8 cellular contexts compared by ENCODE assay signal in the genomic region with DNA sequence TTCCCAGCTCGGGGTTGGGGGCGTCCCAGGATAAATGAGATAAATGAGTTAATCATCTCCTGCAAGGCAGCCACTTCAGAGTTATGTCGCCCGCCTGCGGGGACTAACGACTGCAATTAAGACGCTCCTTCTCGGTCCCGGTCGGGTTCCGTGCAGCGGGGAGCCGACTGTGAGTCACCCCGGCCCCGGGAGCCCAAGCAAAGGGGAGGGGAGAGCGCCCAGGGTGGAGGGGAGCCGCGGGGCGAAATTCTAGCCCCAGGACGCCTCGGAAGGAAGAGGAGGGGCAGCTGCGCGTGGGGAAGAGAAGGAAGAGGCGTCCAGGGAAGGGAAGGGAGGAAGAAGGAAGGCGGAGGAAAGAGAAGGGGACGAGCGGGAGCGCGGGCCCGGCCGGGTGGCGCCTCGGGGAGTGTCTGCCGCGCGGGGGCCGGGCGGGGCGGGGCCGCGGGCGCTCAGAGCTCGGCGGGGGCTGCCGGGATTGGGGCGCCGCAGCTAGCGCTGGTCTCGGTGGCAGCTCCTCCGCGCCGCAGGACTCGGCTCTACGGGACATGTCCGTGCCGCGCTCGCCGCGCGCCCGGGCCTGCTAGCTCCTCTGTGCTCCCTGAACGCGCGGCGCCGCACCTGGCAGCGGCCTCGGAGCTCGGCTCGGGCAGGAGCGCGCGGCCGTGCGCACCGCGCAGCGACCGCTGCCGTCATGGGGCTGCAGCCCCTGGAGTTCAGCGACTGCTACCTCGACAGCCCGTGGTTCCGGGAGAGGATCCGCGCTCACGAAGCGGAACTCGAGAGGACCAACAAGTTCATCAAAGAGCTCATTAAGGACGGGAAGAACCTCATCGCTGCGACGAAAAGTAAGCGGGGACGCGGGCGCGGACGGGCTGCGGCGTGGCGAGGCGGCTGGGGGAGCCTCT. TPM values are rescaled to one million over a fixed set of nuclear protein-coding genes. Genes with fewer than 3 reads are reported as not detected.
DNase-seq lines count a peak whose midpoint lies in the region; ATAC-seq and TF ChIP-seq lines count a peak whose summit lies in the region.

A gene with protein sequence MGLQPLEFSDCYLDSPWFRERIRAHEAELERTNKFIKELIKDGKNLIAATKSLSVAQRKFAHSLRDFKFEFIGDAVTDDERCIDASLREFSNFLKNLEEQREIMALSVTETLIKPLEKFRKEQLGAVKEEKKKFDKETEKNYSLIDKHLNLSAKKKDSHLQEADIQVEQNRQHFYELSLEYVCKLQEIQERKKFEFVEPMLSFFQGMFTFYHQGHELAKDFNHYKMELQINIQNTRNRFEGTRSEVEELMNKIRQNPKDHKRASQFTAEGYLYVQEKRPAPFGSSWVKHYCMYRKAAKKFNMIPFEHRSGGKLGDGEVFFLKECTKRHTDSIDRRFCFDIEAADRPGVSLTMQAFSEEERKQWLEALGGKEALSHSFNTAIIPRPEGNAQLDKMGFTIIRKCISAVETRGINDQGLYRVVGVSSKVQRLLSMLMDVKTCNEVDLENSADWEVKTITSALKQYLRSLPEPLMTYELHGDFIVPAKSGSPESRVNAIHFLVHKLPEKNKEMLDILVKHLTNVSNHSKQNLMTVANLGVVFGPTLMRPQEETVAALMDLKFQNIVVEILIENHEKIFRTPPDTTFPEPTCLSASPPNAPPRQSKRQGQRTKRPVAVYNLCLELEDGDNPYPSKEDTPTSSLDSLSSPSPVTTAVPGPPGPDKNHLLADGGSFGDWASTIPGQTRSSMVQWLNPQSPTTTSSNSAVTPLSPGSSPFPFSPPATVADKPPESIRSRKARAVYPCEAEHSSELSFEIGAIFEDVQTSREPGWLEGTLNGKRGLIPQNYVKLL (plus strand): TSS at position 478 of the 905 bp plus-strand sequence. CDS start 214 bp downstream, at position 692.

- CTCF ChIA-PET in CD4-positive, alpha-beta T cell (lab: Charles Lee), result interaction anchor here (1.0 to 2.9 kb wide), 3 partner anchors 10 to 135 kb away, joined by 3 to 16 read pairs (median 4); a partner anchor contains a TSS

- peak; percentile 63 for ATAC-seq in CD4-positive, alpha-beta T cell (ENCODE audit: poor library complexity)
- ATAC-seq in GM19372 (IDR thresholded peaks at IDR 0.05; ENCODE audit: low read depth, unreplicated experiment) (peak; percentile 58), HG03469 (IDR thresholded peaks at IDR 0.05; ENCODE audit: unreplicated experiment) (peak; percentile 32), SK-N-SH treated with all-trans-retinoic acid at 6 μM for 48 hours (peak; percentile 74), Right ventricle myocardium inferior (peak; percentile 82)

- H3K27me3 Mint-ChIP-seq in CD4-positive, alpha-beta T cell, result no peaks in the 10 kb centered on the region
- H3K27me3 Mint-ChIP-seq in activated naive CD8-positive, alpha-beta T cell treated with anti-CD3 and anti-CD28 coated beads for 36 hours, result peaks cover 4% of the 10 kb centered on the region
- peaks cover 12% of the 10 kb centered on the region for H3K27me3 Mint-ChIP-seq in type B pancreatic cell

- peak within 1 kb of the TSS; percentile 98 for H3K4me3 Mint-ChIP-seq in CD4-positive, alpha-beta T cell
- H3K4me3 Mint-ChIP-seq in activated naive CD8-positive, alpha-beta T cell treated with anti-CD3 and anti-CD28 coated beads for 36 hours, result peak within 1 kb of the TSS; percentile 91
- H3K4me3 Mint-ChIP-seq in type B pancreatic cell, result peak within 1 kb of the TSS; percentile 95

- peak; percentile 36 to 70 (median 48) for DNase-seq in CD4-positive, alpha-beta T cell
- peak; percentile 70 for DNase-seq in activated naive CD8-positive, alpha-beta T cell treated with anti-CD3 and anti-CD28 coated beads for 36 hours
- DNase-seq in Right ventricle myocardium inferior (ENCODE audit: missing footprints) (peak; percentile 91), posterior vena cava (ENCODE audit: low spot score) (peak; percentile 92), type B pancreatic cell (ENCODE audit: extremely low spot score, unreplicated experiment) (peak; percentile 78)

- no peaks in the 10 kb centered on the region for H3K9me3 ChIP-seq in CD4-positive, alpha-beta T cell (ENCODE audit: control insufficient read depth, low read length)

- H3K4me1 Mint-ChIP-seq in CD4-positive, alpha-beta T cell (ENCODE audit: low read depth), result peaks cover 37% of the 10 kb centered on the region
- peaks cover 37% of the 10 kb centered on the region for H3K4me1 Mint-ChIP-seq in activated naive CD8-positive, alpha-beta T cell treated with anti-CD3 and anti-CD28 coated beads for 36 hours
- peaks cover 43% of the 10 kb centered on the region for H3K4me1 Mint-ChIP-seq in type B pancreatic cell (ENCODE audit: unreplicated experiment)

- H3K27ac ChIP-seq in CD4-positive, alpha-beta T cell (ENCODE audit: low read depth, low read length), result no peak within 1 kb of the TSS

- H3K27ac Mint-ChIP-seq in CD4-positive, alpha-beta T cell, result peak within 1 kb of the TSS; percentile 88
- peak within 1 kb of the TSS; percentile 81 for H3K27ac Mint-ChIP-seq in activated naive CD8-positive, alpha-beta T cell treated with anti-CD3 and anti-CD28 coated beads for 36 hours
- H3K27ac Mint-ChIP-seq in type B pancreatic cell, result peak within 1 kb of the TSS; percentile 86

- intact Hi-C loops in CD4-positive, alpha-beta T cell (cut with DNase I, micrococcal nuclease), result loop anchor here (2.0 to 5.0 kb wide), 5 partner anchors 47 to 715 kb away; a partner anchor contains a TSS
- intact Hi-C loops in Right ventricle myocardium inferior (cut with DNase I) (loop anchor here (2.0 to 5.0 kb wide), 5 partner anchors 21 to 135 kb away; no protein-coding TSS in a partner anchor), posterior vena cava (cut with DNase I) (loop anchor here (5.0 to 10.0 kb wide), 4 partner anchors 53 to 125 kb away; no protein-coding TSS in a partner anchor)

- no peaks in the 10 kb centered on the region for H3K27me3 ChIP-seq in CD4-positive, alpha-beta T cell (ENCODE audit: control insufficient read depth, insufficient read depth, low read length)

- H3K36me3 Mint-ChIP-seq in CD4-positive, alpha-beta T cell (ENCODE audit: low read depth), result peaks cover 10% of the 10 kb centered on the region
- no peaks in the 10 kb centered on the region for H3K36me3 Mint-ChIP-seq in activated naive CD8-positive, alpha-beta T cell treated with anti-CD3 and anti-CD28 coated beads for 36 hours
- H3K36me3 Mint-ChIP-seq in type B pancreatic cell, result no peaks in the 10 kb centered on the region

- POLR2A ChIA-PET in CD4-positive, alpha-beta T cell (lab: Charles Lee), result interaction anchor here (0.9 to 3.4 kb wide), 14 partner anchors 9 to 711 kb away, joined by 3 to 55 read pairs (median 6); a partner anchor contains a TSS

- no peaks in the 10 kb centered on the region for H3K9me3 Mint-ChIP-seq in CD4-positive, alpha-beta T cell
- no peaks in the 10 kb centered on the region for H3K9me3 Mint-ChIP-seq in activated naive CD8-positive, alpha-beta T cell treated with anti-CD3 and anti-CD28 coated beads for 36 hours
- H3K9me3 Mint-ChIP-seq in type B pancreatic cell, result peaks cover 4% of the 10 kb centered on the region

- no peak for TF ChIP-seq CTCF in CD4-positive, alpha-beta T cell (IDR thresholded peaks at IDR 0.05)
- TF ChIP-seq CTCF in type B pancreatic cell (conservative IDR thresholded peaks at IDR 0.05), result no peak

TF ChIP-seq in SK-N-SH treated with all-trans-retinoic acid at 6 μM for 48 hours, 23 proteins besides CTCF, POLR2A, EP300 and RAD21:
- TF ChIP-seq SNAI2 (CRISPR knock-in tag; IDR thresholded peaks at IDR 0.05) (no peak), ZFP3 (CRISPR knock-in tag; IDR thresholded peaks at IDR 0.05) (peak; percentile 46; the same call in 1 of the 2 replicates)
TF ChIP-seq in SK-N-SH treated with all-trans-retinoic acid at 6 μM for 48 hours: peak in this region for 1.

RNA-seq across cellular contexts. Expression of the gene that starts here (rescaled TPM):
- 1 to 10 TPM; 5.6 to 5.7 TPM for total RNA-seq in CD4-positive, alpha-beta T cell
- total RNA-seq in activated naive CD8-positive, alpha-beta T cell treated with anti-CD3 and anti-CD28 coated beads for 36 hours, result 1 to 10 TPM; 5.8 to 6.1 TPM
- total RNA-seq in Right ventricle myocardium inferior (71.8 TPM), posterior vena cava (10 to 100 TPM; 79.0 to 80.5 TPM), type B pancreatic cell (ENCODE audit: low replicate concordance) (25.2 and 25.5 TPM in 2 replicates)

Comparison
In these comparisons a context has a peak if more than half of its experiments do, and no peak if none do; other contexts are left out.
1. ATAC-seq: peak in every context shown above with its lines; median percentile 82 in Right ventricle myocardium inferior; 74 in SK-N-SH treated with all-trans-retinoic acid at 6 μM for 48 hours; 63 in CD4-positive, alpha-beta T cell; 58 in GM19372; 32 in HG03469.